1 cellular context compared by ENCODE assay signal in the genomic region with DNA sequence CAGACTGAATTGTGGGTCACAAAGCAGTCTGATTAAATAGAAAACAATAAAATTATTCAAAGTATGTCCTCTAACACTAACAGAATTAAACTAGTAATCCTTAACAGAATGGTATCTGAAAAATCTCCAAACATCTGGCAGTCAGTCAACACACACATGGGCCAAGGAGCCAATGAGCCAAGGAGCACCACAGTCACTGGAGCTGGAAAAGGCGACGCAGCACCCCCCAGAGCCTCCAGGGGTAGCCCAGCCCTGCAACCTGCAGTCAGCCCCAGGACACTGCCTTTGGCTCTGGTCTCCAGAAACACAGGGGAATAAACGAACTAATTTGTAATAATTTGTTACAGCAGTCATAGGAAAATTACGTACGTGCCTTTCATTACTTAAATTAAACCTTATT.
TF ChIP-seq lines count a peak whose summit lies in the region.

No MANE protein-coding gene starts in this region.

TF ChIP-seq in H1, 55 proteins besides CTCF, POLR2A, EP300 and RAD21:
- TF ChIP-seq USF2 (IDR thresholded peaks at IDR 0.05; ENCODE audit: low read length) (no peak), ZNF274 (IDR thresholded peaks at IDR 0.05; ENCODE audit: borderline replicate concordance, extremely low read depth, low read length) (no peak), BCL11A (IDR thresholded peaks at IDR 0.05; ENCODE audit: low read depth in 2 of 2, low read length in 2 of 2) (no peak)
TF ChIP-seq in H1: peak in this region for 0.
